Comparison of ENCODE assay signal across 17 cellular contexts in the genomic region with DNA sequence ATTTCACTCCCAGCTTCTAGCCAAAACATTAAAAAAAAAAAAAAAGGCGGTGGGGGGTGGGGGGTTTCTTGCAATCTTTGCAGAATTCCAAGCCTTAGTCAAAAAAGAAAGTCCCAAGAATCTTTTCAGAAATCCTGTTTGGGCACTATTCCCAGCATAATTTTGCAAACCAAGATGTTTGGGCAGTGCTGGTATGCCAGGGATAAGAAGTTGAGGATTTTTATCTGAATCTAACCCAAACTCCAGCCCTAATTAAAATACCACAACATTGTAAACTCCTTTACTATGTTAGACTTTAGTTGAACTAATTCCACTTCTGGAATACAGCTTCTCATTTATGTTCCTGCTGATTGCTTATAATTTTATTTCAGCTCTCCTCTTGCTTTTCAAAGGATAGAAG.
"Had no signal": no experiment of that assay in that cellular context is flagged by ENCODE, and none has a peak within 500 bp of the region (broad histone marks: within the 10 kb centered on the region; RNA-seq: fewer than 3 reads in every experiment).

No MANE protein-coding gene starts in this region.

- H3K27ac ChIP-seq: adrenal gland, brain microvascular endothelial cell, ovary, sigmoid colon, tibial artery had no signal

- DNase-seq: activated CD4-positive, alpha-beta memory T cell treated with anti-CD3 and anti-CD28 coated beads for 36 hours; activated CD4-positive, alpha-beta T cell treated with anti-CD3 and anti-CD28 coated beads for 36 hours; activated CD8-positive, alpha-beta memory T cell treated with anti-CD3 and anti-CD28 coated beads, Interleukin-2, amount 10 ng/mL, durations not matched to agents 7 days and 5 days; activated effector memory CD4-positive, alpha-beta T cell treated with Interleukin-2 at 50 U/mL for 16 hours; activated naive CD4-positive, alpha-beta T cell treated with anti-CD3 and anti-CD28 coated beads, Interleukin-2, amount 50 U/mL, for 16 hours; activated T-cell treated with anti-CD3 and anti-CD28 coated beads, Interleukin-2, amount 50 U/mL, for 4 hours; adrenal gland; brain microvascular endothelial cell; cortex of kidney; effector CD8-positive, alpha-beta T cell; islet precursor cell; midbrain; ovary; sigmoid colon; stimulated activated CD4-positive, alpha-beta T cell treated with anti-CD3 and anti-CD28 coated beads, Interleukin-1b, Interleukin-23, amount 100 ng/mL, for 48 hours; tibial artery had no signal

- ATAC-seq: activated CD4-positive, alpha-beta T cell treated with anti-CD3 and anti-CD28 coated beads for 36 hours; activated CD8-positive, alpha-beta memory T cell treated with anti-CD3 and anti-CD28 coated beads, Interleukin-2, amount 10 ng/mL, durations not matched to agents 7 days and 5 days; activated T-cell treated with anti-CD3 and anti-CD28 coated beads, Interleukin-2, amount 50 U/mL, for 4 hours; stimulated activated effector memory CD8-positive, alpha-beta T cell treated with anti-CD3 and anti-CD28 coated beads, Interleukin-12 subunit alpha, Interleukin-12 subunit beta, amount 100 ng/mL, for 72 hours had no signal
